In the genomic region with DNA sequence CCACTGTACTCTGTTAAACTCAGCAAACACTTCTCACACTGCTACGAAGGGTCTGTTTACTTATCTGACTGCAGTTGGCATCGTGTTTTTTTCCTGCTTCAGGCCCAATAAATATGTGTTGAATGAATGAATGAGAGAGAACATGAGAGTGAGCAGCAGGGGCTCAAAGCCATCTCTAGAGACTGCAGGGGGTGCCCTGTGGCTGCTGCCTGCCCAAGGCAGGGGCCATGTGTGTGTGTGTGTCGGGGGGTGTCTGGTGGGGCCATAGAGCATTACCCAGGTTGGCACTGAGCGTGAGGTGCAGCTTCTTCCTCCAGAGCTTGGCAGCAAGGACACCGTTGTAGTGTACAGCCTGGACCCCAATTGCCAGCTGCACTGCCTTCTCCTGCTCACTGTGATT, we compare ENCODE assay signal across 37 cellular contexts. TPM values are rescaled to one million over a fixed set of nuclear protein-coding genes. Genes with fewer than 3 reads are reported as not detected.
"Had no signal": no experiment of that assay in that cellular context is flagged by ENCODE, and none has a peak within 500 bp of the region (broad histone marks: within the 10 kb centered on the region; RNA-seq: fewer than 3 reads in every experiment).

No MANE protein-coding gene starts in this region.

- H3K36me3 Mint-ChIP-seq: activated CD4-positive, alpha-beta memory T cell treated with anti-CD3 and anti-CD28 coated beads for 36 hours; activated naive CD4-positive, alpha-beta T cell treated with anti-CD3 and anti-CD28 coated beads, Interleukin-2, amount 10 ng/mL, durations not matched to agents 7 days and 5 days; activated naive CD4-positive, alpha-beta T cell treated with anti-CD3 and anti-CD28 coated beads, Interleukin-2, amount 50 U/mL, for 24 hours; activated naive CD8-positive, alpha-beta T cell; activated naive CD8-positive, alpha-beta T cell treated with anti-CD3 and anti-CD28 coated beads, Interleukin-2, amount 10 ng/mL, durations not matched to agents 7 days and 5 days had no signal

- H3K9me3 Mint-ChIP-seq: activated B cell treated with CpG ODN at 0.5 μM for 24 hours; activated CD4-positive, alpha-beta memory T cell treated with anti-CD3 and anti-CD28 coated beads for 36 hours; activated CD4-positive, alpha-beta T cell treated with anti-CD3 and anti-CD28 coated beads, Interleukin-2, amount 10 ng/mL, durations not matched to agents 24 days and 14 days; activated CD8-positive, alpha-beta T cell treated with anti-CD3 and anti-CD28 coated beads for 36 hours; activated naive CD4-positive, alpha-beta T cell treated with anti-CD3 and anti-CD28 coated beads, Interleukin-2, amount 10 ng/mL, durations not matched to agents 7 days and 5 days; activated naive CD4-positive, alpha-beta T cell treated with anti-CD3 and anti-CD28 coated beads, Interleukin-2, amount 50 U/mL, for 24 hours; activated naive CD8-positive, alpha-beta T cell treated with anti-CD3 and anti-CD28 coated beads, Interleukin-2, amount 10 ng/mL, durations not matched to agents 7 days and 5 days; activated naive CD8-positive, alpha-beta T cell treated with anti-CD3 and anti-CD28 coated beads, Interleukin-2, amount 50 U/mL, for 24 hours; activated T-cell treated with anti-CD3 and anti-CD28 coated beads, Interleukin-2, amount 50 U/mL, for 4 hours; activated T-cell treated with anti-CD3 and anti-CD28 coated beads, Interleukin-2, amount 50 U/mL, for 72 hours; activated T-helper 1 cell treated with anti-CD3 and anti-CD28 coated beads, Interleukin-12 subunit alpha, Interleukin-12 subunit beta, Interleukin-2, Interleukin-4 antibody, amounts not matched to agents 30 ng/mL and 10 ng/mL and 1 ng/mL, durations not matched to agents 14 hours and 24 hours and 36 hours; activated T-helper 17 cell treated with anti-CD3 and anti-CD28 coated beads, Interleukin-2, amount 50 U/mL, for 72 hours; central memory CD8-positive, alpha-beta T cell; T-helper 1 cell treated with Interleukin-12 subunit alpha and Interleukin-12 subunit beta and Interleukin-4 antibody, amounts not matched to agents 30 μg/mL and 1 μg/mL, for 36 hours; T-helper 2 cell treated with Interferon-gamma antibody and Interleukin-4, amounts not matched to agents 5 μg/mL and 100 μg/mL, for 36 hours had no signal

- ATAC-seq: activated CD8-positive, alpha-beta T cell treated with anti-CD3 and anti-CD28 coated beads for 36 hours; activated naive CD8-positive, alpha-beta T cell treated with anti-CD3 and anti-CD28 coated beads, Interleukin-2, amount 50 U/mL, for 24 hours; activated T-cell treated with anti-CD3 and anti-CD28 coated beads, Interleukin-2, amount 50 U/mL, for 4 hours; activated T-cell treated with anti-CD3 and anti-CD28 coated beads, Interleukin-2, amount 50 U/mL, for 72 hours; activated T-helper 17 cell treated with anti-CD3 and anti-CD28 coated beads, Interleukin-2, amount 50 U/mL, for 72 hours; body of pancreas had no signal

- H3K4me3 Mint-ChIP-seq: activated B cell treated with CpG ODN at 0.5 μM for 24 hours; activated CD4-positive, alpha-beta memory T cell treated with anti-CD3 and anti-CD28 coated beads for 36 hours; activated CD4-positive, alpha-beta T cell treated with anti-CD3 and anti-CD28 coated beads, Interleukin-2, amount 10 ng/mL, durations not matched to agents 24 days and 14 days; activated CD8-positive, alpha-beta T cell treated with anti-CD3 and anti-CD28 coated beads for 36 hours; activated naive CD4-positive, alpha-beta T cell treated with anti-CD3 and anti-CD28 coated beads, Interleukin-2, amount 10 ng/mL, durations not matched to agents 7 days and 5 days; activated naive CD4-positive, alpha-beta T cell treated with anti-CD3 and anti-CD28 coated beads, Interleukin-2, amount 50 U/mL, for 24 hours; activated naive CD8-positive, alpha-beta T cell; activated naive CD8-positive, alpha-beta T cell treated with anti-CD3 and anti-CD28 coated beads, Interleukin-2, amount 10 ng/mL, durations not matched to agents 7 days and 5 days; activated naive CD8-positive, alpha-beta T cell treated with anti-CD3 and anti-CD28 coated beads, Interleukin-2, amount 50 U/mL, for 24 hours; activated T-cell treated with anti-CD3 and anti-CD28 coated beads, Interleukin-2, amount 50 U/mL, for 4 hours; activated T-cell treated with anti-CD3 and anti-CD28 coated beads, Interleukin-2, amount 50 U/mL, for 72 hours; activated T-helper 1 cell treated with anti-CD3 and anti-CD28 coated beads, Interleukin-12 subunit alpha, Interleukin-12 subunit beta, Interleukin-2, Interleukin-4 antibody, amounts not matched to agents 30 ng/mL and 10 ng/mL and 1 ng/mL, durations not matched to agents 14 hours and 24 hours and 36 hours; activated T-helper 17 cell treated with anti-CD3 and anti-CD28 coated beads, Interleukin-2, amount 50 U/mL, for 72 hours; central memory CD8-positive, alpha-beta T cell; T-helper 1 cell treated with Interleukin-12 subunit alpha and Interleukin-12 subunit beta and Interleukin-4 antibody, amounts not matched to agents 30 μg/mL and 1 μg/mL, for 36 hours; T-helper 2 cell treated with Interferon-gamma antibody and Interleukin-4, amounts not matched to agents 5 μg/mL and 100 μg/mL, for 36 hours had no signal

- H3K27ac Mint-ChIP-seq: activated B cell treated with CpG ODN at 0.5 μM for 24 hours; activated CD4-positive, alpha-beta memory T cell treated with anti-CD3 and anti-CD28 coated beads for 36 hours; activated CD4-positive, alpha-beta T cell treated with anti-CD3 and anti-CD28 coated beads, Interleukin-2, amount 10 ng/mL, durations not matched to agents 24 days and 14 days; activated CD8-positive, alpha-beta T cell treated with anti-CD3 and anti-CD28 coated beads for 36 hours; activated naive CD4-positive, alpha-beta T cell treated with anti-CD3 and anti-CD28 coated beads, Interleukin-2, amount 10 ng/mL, durations not matched to agents 7 days and 5 days; activated naive CD4-positive, alpha-beta T cell treated with anti-CD3 and anti-CD28 coated beads, Interleukin-2, amount 50 U/mL, for 24 hours; activated naive CD8-positive, alpha-beta T cell; activated naive CD8-positive, alpha-beta T cell treated with anti-CD3 and anti-CD28 coated beads, Interleukin-2, amount 10 ng/mL, durations not matched to agents 7 days and 5 days; activated naive CD8-positive, alpha-beta T cell treated with anti-CD3 and anti-CD28 coated beads, Interleukin-2, amount 50 U/mL, for 24 hours; activated T-cell treated with anti-CD3 and anti-CD28 coated beads, Interleukin-2, amount 50 U/mL, for 72 hours; activated T-helper 1 cell treated with anti-CD3 and anti-CD28 coated beads, Interleukin-12 subunit alpha, Interleukin-12 subunit beta, Interleukin-2, Interleukin-4 antibody, amounts not matched to agents 30 ng/mL and 10 ng/mL and 1 ng/mL, durations not matched to agents 14 hours and 24 hours and 36 hours; activated T-helper 17 cell treated with anti-CD3 and anti-CD28 coated beads, Interleukin-2, amount 50 U/mL, for 72 hours; T-helper 1 cell treated with Interleukin-12 subunit alpha and Interleukin-12 subunit beta and Interleukin-4 antibody, amounts not matched to agents 30 μg/mL and 1 μg/mL, for 36 hours; T-helper 2 cell treated with Interferon-gamma antibody and Interleukin-4, amounts not matched to agents 5 μg/mL and 100 μg/mL, for 36 hours had no signal

- DNase-seq: activated B cell treated with CpG ODN at 0.5 μM for 24 hours; activated CD4-positive, alpha-beta memory T cell treated with anti-CD3 and anti-CD28 coated beads for 36 hours; activated CD4-positive, alpha-beta T cell treated with anti-CD3 and anti-CD28 coated beads for 4 hours; activated CD4-positive, alpha-beta T cell treated with anti-CD3 and anti-CD28 coated beads, Interleukin-2, amount 10 ng/mL, durations not matched to agents 24 days and 14 days; activated CD4-positive, alpha-beta T cell treated with anti-CD3 and anti-CD28 coated beads, Interleukin-2, amount 50 U/mL, for 1 hour; activated CD4-positive, alpha-beta T cell treated with anti-CD3 and anti-CD28 coated beads, Interleukin-2, amount 50 U/mL, for 4 hours; activated CD4-positive, CD25-positive, alpha-beta regulatory T cell treated with anti-CD3 and anti-CD28 coated beads, Interleukin-2, amount 50 U/mL, for 72 hours; activated CD8-positive, alpha-beta memory T cell treated with anti-CD3 and anti-CD28 coated beads, Interleukin-2, amount 50 U/mL, for 4 hours; activated CD8-positive, alpha-beta T cell treated with anti-CD3 and anti-CD28 coated beads for 36 hours; activated gamma-delta T cell; activated naive CD4-positive, alpha-beta T cell treated with anti-CD3 and anti-CD28 coated beads, Interleukin-2, amount 10 ng/mL, durations not matched to agents 7 days and 5 days; activated naive CD4-positive, alpha-beta T cell treated with Interleukin-2 at 50 U/mL for 16 hours; activated naive CD8-positive, alpha-beta T cell treated with anti-CD3 and anti-CD28 coated beads, Interleukin-2, amount 10 ng/mL, durations not matched to agents 7 days and 5 days; activated naive CD8-positive, alpha-beta T cell treated with anti-CD3 and anti-CD28 coated beads, Interleukin-2, amount 50 U/mL, for 24 hours; activated T-cell treated with anti-CD3 and anti-CD28 coated beads for 4 hours; activated T-cell treated with anti-CD3 and anti-CD28 coated beads, Interleukin-2, amount 50 U/mL, for 1 hour; activated T-cell treated with anti-CD3 and anti-CD28 coated beads, Interleukin-2, amount 50 U/mL, for 4 hours; activated T-cell treated with anti-CD3 and anti-CD28 coated beads, Interleukin-2, amount 50 U/mL, for 72 hours; amygdala; aorta; body of pancreas; brain microvascular endothelial cell; caudate nucleus; cerebellar nuclear complex; T-helper 1 cell; T-helper 2 cell; T-helper 9 cell had no signal

- H3K4me1 Mint-ChIP-seq: activated naive CD4-positive, alpha-beta T cell treated with anti-CD3 and anti-CD28 coated beads, Interleukin-2, amount 10 ng/mL, durations not matched to agents 7 days and 5 days had no signal

RNA-seq across cellular contexts. Expression of gene EPB42, which starts 14.8 kb away (rescaled TPM):
- total RNA-seq: activated B cell treated with CpG ODN at 0.5 μM for 24 hours; activated CD4-positive, alpha-beta memory T cell treated with anti-CD3 and anti-CD28 coated beads for 36 hours; activated CD4-positive, alpha-beta T cell treated with anti-CD3 and anti-CD28 coated beads, Interleukin-2, amount 10 ng/mL, durations not matched to agents 24 days and 14 days; activated CD8-positive, alpha-beta memory T cell treated with anti-CD3 and anti-CD28 coated beads for 36 hours; activated CD8-positive, alpha-beta T cell treated with anti-CD3 and anti-CD28 coated beads for 36 hours; activated naive CD8-positive, alpha-beta T cell treated with anti-CD3 and anti-CD28 coated beads, Interleukin-2, amount 10 ng/mL, durations not matched to agents 7 days and 5 days; activated T-cell treated with anti-CD3 and anti-CD28 coated beads, Interleukin-2, amount 50 U/mL, for 4 hours; activated T-cell treated with anti-CD3 and anti-CD28 coated beads, Interleukin-2, amount 50 U/mL, for 72 hours; activated T-helper 1 cell treated with anti-CD3 and anti-CD28 coated beads, Interleukin-12 subunit alpha, Interleukin-12 subunit beta, Interleukin-2, Interleukin-4 antibody, amounts not matched to agents 30 ng/mL and 10 ng/mL and 1 ng/mL, durations not matched to agents 14 hours and 24 hours and 36 hours; activated T-helper 17 cell treated with anti-CD3 and anti-CD28 coated beads, Interleukin-2, amount 50 U/mL, for 72 hours; astrocyte; body of pancreas; chondrocyte had no signal
